ENCODE assay signal across 12 cellular contexts in genomic region chr5:132176543-132176945, GRCh38. TPM values are rescaled to one million over a fixed set of nuclear protein-coding genes. Genes with fewer than 3 reads are reported as not detected.
DNase-seq lines count a peak whose midpoint lies in the region; ATAC-seq, FAIRE-seq and TF ChIP-seq lines count a peak whose summit lies in the region.
"Had no signal": no experiment of that assay in that cellular context is flagged by ENCODE, and none has a peak within 500 bp of the region (broad histone marks: within the 10 kb centered on the region; RNA-seq: fewer than 3 reads in every experiment).

No MANE protein-coding gene starts in this region.

- CTCF ChIA-PET in activated CD4-positive, alpha-beta T cell treated with anti-CD3 and anti-CD28 coated beads for 36 hours (lab: Charles Lee) = interaction anchor here (0.7 to 2.3 kb wide), 5 partner anchors 13 to 325 kb away, joined by 3 to 10 read pairs (median 5); no protein-coding TSS in a partner anchor

- no peaks in the 10 kb centered on the region for H3K9me3 Mint-ChIP-seq in activated CD4-positive, alpha-beta T cell treated with anti-CD3 and anti-CD28 coated beads for 36 hours (ENCODE audit: low read depth)
- H3K9me3 Mint-ChIP-seq in naive B cell = peaks cover 0 to 8% (median 4%) of the 10 kb centered on the region in 7 donors
- H3K9me3 Mint-ChIP-seq: endodermal cell, mesothelial cell of epicardium had no signal

- DNase-seq in activated CD4-positive, alpha-beta T cell treated with anti-CD3 and anti-CD28 coated beads for 36 hours = peak; percentile 49
- DNase-seq in activated CD4-positive, alpha-beta T cell treated with anti-CD3 and anti-CD28 coated beads, Interleukin-2, amount 50 U/mL, for 1 hour = no peak
- DNase-seq in RPMI8226 (peak; percentile 41), naive B cell (no peak), D721Med (ENCODE audit: insufficient read length, low spot score) (no peak), NCI-H82 treated with DMSO at 0.1 percent for 48 hours (lab: John Stamatoyannopoulos, UW; ENCODE audit: unreplicated experiment) (no peak)
- DNase-seq: endodermal cell, hippocampal formation, WERI-Rb-1 had no signal

- FAIRE-seq in D721Med (lab: Jason Lieb, UNC) = no peak

- no peak overlapping the region for H3K4me3 Mint-ChIP-seq in activated CD4-positive, alpha-beta T cell treated with anti-CD3 and anti-CD28 coated beads for 36 hours
- peak overlapping the region in 5 of 8 donors; percentile 12 to 64 (median 44) for H3K4me3 Mint-ChIP-seq in naive B cell
- H3K4me3 Mint-ChIP-seq: endodermal cell, mesothelial cell of epicardium had no signal

- TF ChIP-seq CTCF in D721Med (IDR thresholded peaks at IDR 0.05; ENCODE audit: insufficient read depth, missing control alignments) = no peak

- POLR2A ChIA-PET in activated CD4-positive, alpha-beta T cell treated with anti-CD3 and anti-CD28 coated beads for 36 hours (lab: Charles Lee) = no interaction called here

- peak; percentile 59 for ATAC-seq in activated CD4-positive, alpha-beta T cell treated with anti-CD3 and anti-CD28 coated beads for 36 hours
- ATAC-seq in HG02642 (IDR thresholded peaks at IDR 0.05; ENCODE audit: poor library complexity, unreplicated experiment) (peak; percentile 19), naive B cell (ENCODE audit: low read depth in 2 of 2) (peak; percentile 15 to 22), HG03565 (IDR thresholded peaks at IDR 0.05; ENCODE audit: unreplicated experiment) (no peak)

- no peaks in the 10 kb centered on the region for H3K36me3 Mint-ChIP-seq in activated CD4-positive, alpha-beta T cell treated with anti-CD3 and anti-CD28 coated beads for 36 hours (ENCODE audit: low read depth)
- peaks cover 0 to 7% of the 10 kb centered on the region in 2 donors for H3K36me3 Mint-ChIP-seq in naive B cell
- H3K36me3 Mint-ChIP-seq: mesothelial cell of epicardium had no signal

- intact Hi-C loops in activated CD4-positive, alpha-beta T cell treated with anti-CD3 and anti-CD28 coated beads for 36 hours (cut with DNase I, micrococcal nuclease) = loop anchor here in 1 of 2 experiments (2.0 to 5.0 kb wide), 2 partner anchors 62 to 154 kb away; no protein-coding TSS in a partner anchor

- peak overlapping the region; percentile 30 for H3K27ac Mint-ChIP-seq in activated CD4-positive, alpha-beta T cell treated with anti-CD3 and anti-CD28 coated beads for 36 hours
- peak overlapping the region in 1 of 6 donors; percentile 55 for H3K27ac Mint-ChIP-seq in naive B cell
- H3K27ac Mint-ChIP-seq: endodermal cell, mesothelial cell of epicardium had no signal

- H3K4me1 Mint-ChIP-seq in activated CD4-positive, alpha-beta T cell treated with anti-CD3 and anti-CD28 coated beads for 36 hours = peaks cover 34% of the 10 kb centered on the region
- peaks cover 17 to 34% (median 21%) of the 10 kb centered on the region in 3 donors for H3K4me1 Mint-ChIP-seq in naive B cell
- H3K4me1 Mint-ChIP-seq: endodermal cell had no signal

- H3K27me3 Mint-ChIP-seq in activated CD4-positive, alpha-beta T cell treated with anti-CD3 and anti-CD28 coated beads for 36 hours = no peaks in the 10 kb centered on the region
- H3K27me3 Mint-ChIP-seq in naive B cell = no peaks in the 10 kb centered on the region

RNA-seq across cellular contexts. Expression of gene P4HA2, which starts 51.1 kb away (rescaled TPM):
- 1 to 10 TPM; 6.1 to 8.9 TPM for total RNA-seq in activated CD4-positive, alpha-beta T cell treated with anti-CD3 and anti-CD28 coated beads for 36 hours
- under 1 TPM in 2 of 6 donors, not detected in 4; 0.45 to 0.73 TPM for polyA plus RNA-seq in naive B cell (ENCODE audit: low read depth in 6 of 6)

Comparison
In these comparisons a context has a peak if more than half of its experiments do, and no peak if none do; other contexts are left out.
1. DNase-seq: peak in activated CD4-positive, alpha-beta T cell treated with anti-CD3 and anti-CD28 coated beads for 36 hours (single experiment) and RPMI8226 (single experiment); none in activated CD4-positive, alpha-beta T cell treated with anti-CD3 and anti-CD28 coated beads, Interleukin-2, amount 50 U/mL, for 1 hour (single experiment), naive B cell (single experiment), D721Med (single experiment) and NCI-H82 treated with DMSO at 0.1 percent for 48 hours (single experiment).